In genomic region chr5:141787376-141787775, GRCh38 we compare ENCODE assay signal across 21 cellular contexts.
DNase-seq lines count a peak whose midpoint lies in the region; ATAC-seq, FAIRE-seq and TF ChIP-seq lines count a peak whose summit lies in the region.
"Had no signal": no experiment of that assay in that cellular context is flagged by ENCODE, and none has a peak within 500 bp of the region (broad histone marks: within the 10 kb centered on the region; RNA-seq: fewer than 3 reads in every experiment).

No MANE protein-coding gene starts in this region.

- peak; percentile 12 for DNase-seq in NCI-H2196 (lab: John Stamatoyannopoulos, UW; ENCODE audit: unreplicated experiment)
- no peak for DNase-seq in NCI-H2196 treated with DMSO at 0.1 percent for 48 hours (lab: John Stamatoyannopoulos, UW; ENCODE audit: unreplicated experiment)
- peak; percentile 41 for DNase-seq in astrocyte of the hippocampus (ENCODE audit: low read depth, low spot score)
- DNase-seq in fibroblast of mammary gland (ENCODE audit: low read depth), result peak; percentile 15
- DNase-seq in small intestine, result peak; percentile 56
- DNase-seq in NCI-H446 (lab: John Stamatoyannopoulos, UW), result no peak
- no peak for DNase-seq in BE2C
- DNase-seq: 8988T; CD4-positive, alpha-beta memory T cell; H9; IMR-90; MG63; NCI-H1048; NCI-H1436; NCI-H1930; NCI-H526 treated with DMSO at 0.1 percent for 48 hours; Peyer's patch had no signal

- H3K36me3 ChIP-seq in small intestine (ENCODE audit: control insufficient read depth in 2 of 2, insufficient read depth in 2 of 2, low read length in 2 of 2) (no peaks in the 10 kb centered on the region), BE2C (no peaks in the 10 kb centered on the region)
- H3K36me3 ChIP-seq: BLaER1, MG63, Peyer's patch had no signal

- H3K9me3 ChIP-seq in small intestine (ENCODE audit: control insufficient read depth, low read depth) (no peaks in the 10 kb centered on the region), BE2C (no peaks in the 10 kb centered on the region)
- H3K9me3 ChIP-seq: BLaER1, MG63, Peyer's patch had no signal

- no peak for TF ChIP-seq CTCF in fibroblast of mammary gland (conservative IDR thresholded peaks at IDR 0.05; ENCODE audit: control insufficient read depth, insufficient read depth, low read depth, low read length)
- TF ChIP-seq CTCF in BE2C (IDR thresholded peaks at IDR 0.05; ENCODE audit: low read depth, low read length), result no peak

- 31 to 52% (median 34%) methylated on average over 3 of the region's 3 CpGs for WGBS in small intestine, 3 donors

- no peak overlapping the region for H3K4me3 ChIP-seq in fibroblast of mammary gland (ENCODE audit: control insufficient read depth, low read depth, low read length)
- H3K4me3 ChIP-seq in small intestine (ENCODE audit: low read depth in 1 of 2, low read length in 2 of 2), result no peak overlapping the region
- no peak overlapping the region for H3K4me3 ChIP-seq in BE2C (ENCODE audit: low read depth, low read length)
- H3K4me3 ChIP-seq: BLaER1, MG63, Peyer's patch had no signal

- no peak for FAIRE-seq in small intestine (lab: Jason Lieb, UNC)
- FAIRE-seq: GM12892, GM18507 had no signal

- peaks cover 0 to 2% of the 10 kb centered on the region in 2 donors for H3K4me1 ChIP-seq in small intestine (ENCODE audit: control insufficient read depth in 2 of 2, insufficient read depth in 1 of 2, low read depth in 1 of 2, low read length in 1 of 2)
- peaks cover 23% of the 10 kb centered on the region for H3K4me1 ChIP-seq in BE2C
- H3K4me1 ChIP-seq: Peyer's patch had no signal

- ATAC-seq in HG03108 (IDR thresholded peaks at IDR 0.05; ENCODE audit: unreplicated experiment), result no peak

- no peaks in the 10 kb centered on the region for H3K27me3 ChIP-seq in small intestine (ENCODE audit: control insufficient read depth in 2 of 2, insufficient read depth in 2 of 2, low read length in 2 of 2)
- H3K27me3 ChIP-seq in BE2C, result no peaks in the 10 kb centered on the region
- H3K27me3 ChIP-seq: BLaER1, Peyer's patch had no signal

- H3K27ac ChIP-seq in small intestine (ENCODE audit: low read depth in 1 of 2, low read length in 1 of 2), result no peak overlapping the region
- H3K27ac ChIP-seq: BLaER1, Peyer's patch had no signal

Comparison
In these comparisons a context has a peak if more than half of its experiments do, and no peak if none do; other contexts are left out.
1. DNase-seq: peak in NCI-H2196 (single experiment), astrocyte of the hippocampus (single experiment), fibroblast of mammary gland (single experiment) and small intestine (single experiment); none in NCI-H2196 treated with DMSO at 0.1 percent for 48 hours (single experiment), NCI-H446 (0 of 2) and BE2C (single experiment).